1 cellular context compared by ENCODE assay signal in genomic region chr19:1082165-1082927, GRCh38.
A peak's percentile ranks its signal among the peaks of the same experiment; 100 is the strongest.
TF ChIP-seq lines count a peak whose summit lies in the region.

No MANE protein-coding gene starts in this region.

TF ChIP-seq in HEK293, 187 proteins besides CTCF, POLR2A, EP300 and RAD21 (continued from another document and continues in another):
- TF ChIP-seq ZNF280D (tag by site-specific recombination; IDR thresholded peaks at IDR 0.05) (no peak), ZNF621 (tag by site-specific recombination; IDR thresholded peaks at IDR 0.05) (no peak), ZBTB48 (tag by site-specific recombination; IDR thresholded peaks at IDR 0.05) (no peak), OSR2 (tag by site-specific recombination; IDR thresholded peaks at IDR 0.05) (no peak), ZNF549 (tag by site-specific recombination; IDR thresholded peaks at IDR 0.05) (no peak), ZNF366 (tag by site-specific recombination; conservative IDR thresholded peaks at IDR 0.05) (no peak), ZNF843 (tag by site-specific recombination; IDR thresholded peaks at IDR 0.05) (no peak), ZNF324 (tag by site-specific recombination; IDR thresholded peaks at IDR 0.05) (0 out of 2 replicates have a peak, but pooled peaks have one; percentile 22), ZNF571 (tag by site-specific recombination; IDR thresholded peaks at IDR 0.05) (no peak), ZEB2 (tag by site-specific recombination; IDR thresholded peaks at IDR 0.05) (0 out of 2 replicates have a peak, but pooled peaks have one; percentile 35), ZBTB1 (tag by site-specific recombination; IDR thresholded peaks at IDR 0.05) (no peak), ZNF354C (tag by site-specific recombination; IDR thresholded peaks at IDR 0.05; ENCODE audit: borderline replicate concordance, low read depth) (no peak), ZBTB17 (tag by site-specific recombination; IDR thresholded peaks at IDR 0.05) (no peak), HOXA7 (CRISPR knock-in tag; IDR thresholded peaks at IDR 0.05; ENCODE audit: borderline replicate concordance) (no peak), INSM2 (tag by site-specific recombination; IDR thresholded peaks at IDR 0.05) (no peak), ZNF132 (tag by site-specific recombination; IDR thresholded peaks at IDR 0.05; ENCODE audit: borderline replicate concordance) (no peak), ZNF580 (tag by site-specific recombination; IDR thresholded peaks at IDR 0.05) (no peak), ZNF837 (tag by site-specific recombination; IDR thresholded peaks at IDR 0.05) (no peak), ZXDB (tag by site-specific recombination; IDR thresholded peaks at IDR 0.05) (no peak), ZNF211 (tag by site-specific recombination; IDR thresholded peaks at IDR 0.05; ENCODE audit: low read depth) (no peak), ZNF221 (tag by site-specific recombination; IDR thresholded peaks at IDR 0.05; ENCODE audit: borderline replicate concordance) (no peak), GLIS2 (tag by site-specific recombination; IDR thresholded peaks at IDR 0.05) (peak; percentile 46; the same call in 1 of the 2 replicates), ZNF24 (tag by site-specific recombination; IDR thresholded peaks at IDR 0.05) (no peak), SETDB1 (IDR thresholded peaks at IDR 0.05; ENCODE audit: insufficient read length, low read length) (no peak), ZNF544 (tag by site-specific recombination; IDR thresholded peaks at IDR 0.05) (no peak), FEZF1 (tag by site-specific recombination; IDR thresholded peaks at IDR 0.05) (no peak), KLF9 (tag by site-specific recombination; IDR thresholded peaks at IDR 0.05; ENCODE audit: low read depth) (peak; percentile 99), KLF1 (tag by site-specific recombination; IDR thresholded peaks at IDR 0.05) (peak; percentile 100), ZNF776 (tag by site-specific recombination; IDR thresholded peaks at IDR 0.05; ENCODE audit: borderline replicate concordance) (no peak), KLF16 (tag by site-specific recombination; IDR thresholded peaks at IDR 0.05) (peak; percentile 86), ZNF561 (tag by site-specific recombination; IDR thresholded peaks at IDR 0.05; ENCODE audit: borderline replicate concordance) (no peak), ZNF560 (tag by site-specific recombination; IDR thresholded peaks at IDR 0.05; ENCODE audit: borderline replicate concordance) (no peak), ZFP37 (tag by site-specific recombination; IDR thresholded peaks at IDR 0.05) (no peak), ZNF585B (tag by site-specific recombination; IDR thresholded peaks at IDR 0.05) (no peak), PRDM10 (tag by site-specific recombination; IDR thresholded peaks at IDR 0.05) (peak; percentile 38; the same call in 1 of the 2 replicates), ZNF394 (tag by site-specific recombination; IDR thresholded peaks at IDR 0.05; ENCODE audit: borderline replicate concordance) (no peak), ZNF624 (tag by site-specific recombination; IDR thresholded peaks at IDR 0.05) (no peak), ZNF155 (tag by site-specific recombination; IDR thresholded peaks at IDR 0.05) (no peak)
- TF ChIP-seq, protein P1, sequence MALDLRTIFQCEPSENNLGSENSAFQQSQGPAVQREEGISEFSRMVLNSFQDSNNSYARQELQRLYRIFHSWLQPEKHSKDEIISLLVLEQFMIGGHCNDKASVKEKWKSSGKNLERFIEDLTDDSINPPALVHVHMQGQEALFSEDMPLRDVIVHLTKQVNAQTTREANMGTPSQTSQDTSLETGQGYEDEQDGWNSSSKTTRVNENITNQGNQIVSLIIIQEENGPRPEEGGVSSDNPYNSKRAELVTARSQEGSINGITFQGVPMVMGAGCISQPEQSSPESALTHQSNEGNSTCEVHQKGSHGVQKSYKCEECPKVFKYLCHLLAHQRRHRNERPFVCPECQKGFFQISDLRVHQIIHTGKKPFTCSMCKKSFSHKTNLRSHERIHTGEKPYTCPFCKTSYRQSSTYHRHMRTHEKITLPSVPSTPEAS (tag by site-specific recombination; IDR thresholded peaks at IDR 0.05) = no peak
- TF ChIP-seq, protein P2, sequence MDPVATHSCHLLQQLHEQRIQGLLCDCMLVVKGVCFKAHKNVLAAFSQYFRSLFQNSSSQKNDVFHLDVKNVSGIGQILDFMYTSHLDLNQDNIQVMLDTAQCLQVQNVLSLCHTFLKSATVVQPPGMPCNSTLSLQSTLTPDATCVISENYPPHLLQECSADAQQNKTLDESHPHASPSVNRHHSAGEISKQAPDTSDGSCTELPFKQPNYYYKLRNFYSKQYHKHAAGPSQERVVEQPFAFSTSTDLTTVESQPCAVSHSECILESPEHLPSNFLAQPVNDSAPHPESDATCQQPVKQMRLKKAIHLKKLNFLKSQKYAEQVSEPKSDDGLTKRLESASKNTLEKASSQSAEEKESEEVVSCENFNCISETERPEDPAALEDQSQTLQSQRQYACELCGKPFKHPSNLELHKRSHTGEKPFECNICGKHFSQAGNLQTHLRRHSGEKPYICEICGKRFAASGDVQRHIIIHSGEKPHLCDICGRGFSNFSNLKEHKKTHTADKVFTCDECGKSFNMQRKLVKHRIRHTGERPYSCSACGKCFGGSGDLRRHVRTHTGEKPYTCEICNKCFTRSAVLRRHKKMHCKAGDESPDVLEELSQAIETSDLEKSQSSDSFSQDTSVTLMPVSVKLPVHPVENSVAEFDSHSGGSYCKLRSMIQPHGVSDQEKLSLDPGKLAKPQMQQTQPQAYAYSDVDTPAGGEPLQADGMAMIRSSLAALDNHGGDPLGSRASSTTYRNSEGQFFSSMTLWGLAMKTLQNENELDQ (tag by site-specific recombination; IDR thresholded peaks at IDR 0.05; ENCODE audit: low read depth) = no peak
- TF ChIP-seq, protein P3, sequence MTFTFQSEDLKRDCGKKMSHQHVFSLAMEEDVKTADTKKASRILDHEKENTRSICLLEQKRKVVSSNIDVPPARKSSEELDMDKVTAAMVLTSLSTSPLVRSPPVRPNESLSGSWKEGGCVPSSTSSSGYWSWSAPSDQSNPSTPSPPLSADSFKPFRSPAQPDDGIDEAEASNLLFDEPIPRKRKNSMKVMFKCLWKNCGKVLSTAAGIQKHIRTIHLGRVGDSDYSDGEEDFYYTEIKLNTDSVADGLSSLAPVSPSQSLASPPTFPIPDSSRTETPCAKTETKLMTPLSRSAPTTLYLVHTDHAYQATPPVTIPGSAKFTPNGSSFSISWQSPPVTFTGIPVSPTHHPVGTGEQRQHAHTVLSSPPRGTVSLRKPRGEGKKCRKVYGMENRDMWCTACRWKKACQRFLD (tag by site-specific recombination; IDR thresholded peaks at IDR 0.05) = no peak
- TF ChIP-seq, protein P4, sequence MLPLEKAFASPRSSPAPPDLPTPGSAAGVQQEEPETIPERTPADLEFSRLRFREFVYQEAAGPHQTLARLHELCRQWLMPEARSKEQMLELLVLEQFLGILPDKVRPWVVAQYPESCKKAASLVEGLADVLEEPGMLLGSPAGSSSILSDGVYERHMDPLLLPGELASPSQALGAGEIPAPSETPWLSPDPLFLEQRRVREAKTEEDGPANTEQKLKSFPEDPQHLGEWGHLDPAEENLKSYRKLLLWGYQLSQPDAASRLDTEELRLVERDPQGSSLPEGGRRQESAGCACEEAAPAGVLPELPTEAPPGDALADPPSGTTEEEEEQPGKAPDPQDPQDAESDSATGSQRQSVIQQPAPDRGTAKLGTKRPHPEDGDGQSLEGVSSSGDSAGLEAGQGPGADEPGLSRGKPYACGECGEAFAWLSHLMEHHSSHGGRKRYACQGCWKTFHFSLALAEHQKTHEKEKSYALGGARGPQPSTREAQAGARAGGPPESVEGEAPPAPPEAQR (tag by site-specific recombination; IDR thresholded peaks at IDR 0.05) = no peak
- TF ChIP-seq, protein P5, sequence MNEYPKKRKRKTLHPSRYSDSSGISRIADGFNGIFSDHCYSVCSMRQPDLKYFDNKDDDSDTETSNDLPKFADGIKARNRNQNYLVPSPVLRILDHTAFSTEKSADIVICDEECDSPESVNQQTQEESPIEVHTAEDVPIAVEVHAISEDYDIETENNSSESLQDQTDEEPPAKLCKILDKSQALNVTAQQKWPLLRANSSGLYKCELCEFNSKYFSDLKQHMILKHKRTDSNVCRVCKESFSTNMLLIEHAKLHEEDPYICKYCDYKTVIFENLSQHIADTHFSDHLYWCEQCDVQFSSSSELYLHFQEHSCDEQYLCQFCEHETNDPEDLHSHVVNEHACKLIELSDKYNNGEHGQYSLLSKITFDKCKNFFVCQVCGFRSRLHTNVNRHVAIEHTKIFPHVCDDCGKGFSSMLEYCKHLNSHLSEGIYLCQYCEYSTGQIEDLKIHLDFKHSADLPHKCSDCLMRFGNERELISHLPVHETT (tag by site-specific recombination; IDR thresholded peaks at IDR 0.05) = no peak
- TF ChIP-seq, protein P6, sequence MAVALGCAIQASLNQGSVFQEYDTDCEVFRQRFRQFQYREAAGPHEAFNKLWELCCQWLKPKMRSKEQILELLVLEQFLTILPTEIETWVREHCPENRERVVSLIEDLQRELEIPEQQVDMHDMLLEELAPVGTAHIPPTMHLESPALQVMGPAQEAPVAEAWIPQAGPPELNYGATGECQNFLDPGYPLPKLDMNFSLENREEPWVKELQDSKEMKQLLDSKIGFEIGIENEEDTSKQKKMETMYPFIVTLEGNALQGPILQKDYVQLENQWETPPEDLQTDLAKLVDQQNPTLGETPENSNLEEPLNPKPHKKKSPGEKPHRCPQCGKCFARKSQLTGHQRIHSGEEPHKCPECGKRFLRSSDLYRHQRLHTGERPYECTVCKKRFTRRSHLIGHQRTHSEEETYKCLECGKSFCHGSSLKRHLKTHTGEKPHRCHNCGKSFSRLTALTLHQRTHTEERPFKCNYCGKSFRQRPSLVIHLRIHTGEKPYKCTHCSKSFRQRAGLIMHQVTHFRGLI (tag by site-specific recombination; IDR thresholded peaks at IDR 0.05) = no peak
